In the genomic region with DNA sequence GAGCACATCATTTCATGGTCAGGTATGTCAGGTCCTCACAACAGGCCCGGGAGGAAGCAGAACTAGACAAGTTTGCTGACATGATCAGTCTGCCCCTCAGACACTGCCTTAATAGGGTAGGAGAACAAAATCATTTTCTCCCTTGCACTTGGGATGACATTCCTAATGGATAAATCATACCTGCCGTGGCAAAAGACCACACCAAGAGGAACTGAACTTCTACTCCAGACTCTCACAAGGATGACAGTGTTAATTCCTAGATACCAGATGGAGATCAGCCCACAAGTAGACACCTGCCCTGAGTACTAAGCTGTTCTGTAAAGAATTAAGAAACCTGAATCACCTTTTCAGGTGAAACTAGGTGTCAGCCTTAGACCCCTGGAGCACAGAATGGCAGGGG, we compare ENCODE assay signal across 1 cellular context.
TF ChIP-seq lines count a peak whose summit lies in the region.

No MANE protein-coding gene starts in this region.

TF ChIP-seq in GM23338, 12 proteins besides CTCF, POLR2A, EP300 and RAD21 (continued from another document):
- TF ChIP-seq, protein P1, sequence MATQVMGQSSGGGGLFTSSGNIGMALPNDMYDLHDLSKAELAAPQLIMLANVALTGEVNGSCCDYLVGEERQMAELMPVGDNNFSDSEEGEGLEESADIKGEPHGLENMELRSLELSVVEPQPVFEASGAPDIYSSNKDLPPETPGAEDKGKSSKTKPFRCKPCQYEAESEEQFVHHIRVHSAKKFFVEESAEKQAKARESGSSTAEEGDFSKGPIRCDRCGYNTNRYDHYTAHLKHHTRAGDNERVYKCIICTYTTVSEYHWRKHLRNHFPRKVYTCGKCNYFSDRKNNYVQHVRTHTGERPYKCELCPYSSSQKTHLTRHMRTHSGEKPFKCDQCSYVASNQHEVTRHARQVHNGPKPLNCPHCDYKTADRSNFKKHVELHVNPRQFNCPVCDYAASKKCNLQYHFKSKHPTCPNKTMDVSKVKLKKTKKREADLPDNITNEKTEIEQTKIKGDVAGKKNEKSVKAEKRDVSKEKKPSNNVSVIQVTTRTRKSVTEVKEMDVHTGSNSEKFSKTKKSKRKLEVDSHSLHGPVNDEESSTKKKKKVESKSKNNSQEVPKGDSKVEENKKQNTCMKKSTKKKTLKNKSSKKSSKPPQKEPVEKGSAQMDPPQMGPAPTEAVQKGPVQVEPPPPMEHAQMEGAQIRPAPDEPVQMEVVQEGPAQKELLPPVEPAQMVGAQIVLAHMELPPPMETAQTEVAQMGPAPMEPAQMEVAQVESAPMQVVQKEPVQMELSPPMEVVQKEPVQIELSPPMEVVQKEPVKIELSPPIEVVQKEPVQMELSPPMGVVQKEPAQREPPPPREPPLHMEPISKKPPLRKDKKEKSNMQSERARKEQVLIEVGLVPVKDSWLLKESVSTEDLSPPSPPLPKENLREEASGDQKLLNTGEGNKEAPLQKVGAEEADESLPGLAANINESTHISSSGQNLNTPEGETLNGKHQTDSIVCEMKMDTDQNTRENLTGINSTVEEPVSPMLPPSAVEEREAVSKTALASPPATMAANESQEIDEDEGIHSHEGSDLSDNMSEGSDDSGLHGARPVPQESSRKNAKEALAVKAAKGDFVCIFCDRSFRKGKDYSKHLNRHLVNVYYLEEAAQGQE (IDR thresholded peaks at IDR 0.05; ENCODE audit: unreplicated experiment): no peak
- TF ChIP-seq NANOG (IDR thresholded peaks at IDR 0.05; ENCODE audit: borderline replicate concordance): no peak
- no peak for TF ChIP-seq POLR2AphosphoS5 (IDR thresholded peaks at IDR 0.05; ENCODE audit: low read depth)
- TF ChIP-seq ZNF331 (CRISPR knock-in tag; IDR thresholded peaks at IDR 0.05; ENCODE audit: low read depth): no peak
- no peak for TF ChIP-seq EZH2 (IDR thresholded peaks at IDR 0.05; ENCODE audit: low read depth, unreplicated experiment)
